1 cellular context compared by ENCODE assay signal in genomic region chr2:152359573-152360363, GRCh38.
TF ChIP-seq lines count a peak whose summit lies in the region.

No MANE protein-coding gene starts in this region.

TF ChIP-seq in HEK293, 187 proteins besides CTCF, POLR2A, EP300 and RAD21 (continued from another document):
- TF ChIP-seq ATF2 (tag by site-specific recombination; IDR thresholded peaks at IDR 0.05; ENCODE audit: low read depth): peak; percentile 57; the same call in 1 of the 2 replicates
- TF ChIP-seq ZBTB6 (tag by site-specific recombination; IDR thresholded peaks at IDR 0.05): no peak
- TF ChIP-seq KLF10 (tag by site-specific recombination; IDR thresholded peaks at IDR 0.05): no peak
- TF ChIP-seq ZNF10 (tag by site-specific recombination; IDR thresholded peaks at IDR 0.05): peak; percentile 48; the same call in 1 of the 2 replicates
